12 cellular contexts compared by ENCODE assay signal in genomic region chr5:40405985-40406384, GRCh38.
DNase-seq lines count a peak whose midpoint lies in the region; ATAC-seq lines count a peak whose summit lies in the region.
"Had no signal": no experiment of that assay in that cellular context is flagged by ENCODE, and none has a peak within 500 bp of the region (broad histone marks: within the 10 kb centered on the region; RNA-seq: fewer than 3 reads in every experiment).

No MANE protein-coding gene starts in this region.

- H3K36me3 Mint-ChIP-seq in activated naive CD8-positive, alpha-beta T cell treated with anti-CD3 and anti-CD28 coated beads for 36 hours: peaks cover 37% of the 10 kb centered on the region
- peaks cover 0 to 19% (median 3%) of the 10 kb centered on the region in 5 donors for H3K36me3 Mint-ChIP-seq in naive thymus-derived CD4-positive, alpha-beta T cell

- no peaks in the 10 kb centered on the region for H3K36me3 ChIP-seq in naive thymus-derived CD4-positive, alpha-beta T cell (ENCODE audit: control insufficient read depth in 2 of 3, insufficient read depth in 3 of 3, low read length in 3 of 3)

- POLR2A ChIA-PET in naive thymus-derived CD4-positive, alpha-beta T cell (lab: Charles Lee): interaction anchor here (0.6 to 5.2 kb wide), 5 partner anchors 15 to 278 kb away, joined by 3 to 33 read pairs (median 4); partner anchors contain the start of gene PTGER4

- no peaks in the 10 kb centered on the region for H3K9me3 ChIP-seq in naive thymus-derived CD4-positive, alpha-beta T cell (ENCODE audit: control insufficient read depth in 2 of 3, low read length in 3 of 3)

- peak; percentile 37 for DNase-seq in stimulated activated CD4-positive, alpha-beta T cell treated with anti-CD3 and anti-CD28 coated beads, Interleukin-4, amount 100 ng/mL, for 24 hours
- DNase-seq in stimulated activated CD4-positive, alpha-beta T cell treated with anti-CD3 and anti-CD28 coated beads, Interleukin-1b, Interleukin-23, amount 100 ng/mL, for 48 hours: no peak
- DNase-seq in activated naive CD8-positive, alpha-beta T cell treated with anti-CD3 and anti-CD28 coated beads for 36 hours: no peak
- peak in 6 of 9 donors; percentile 16 to 74 (median 47) for DNase-seq in naive thymus-derived CD4-positive, alpha-beta T cell
- DNase-seq in NCI-H345 (lab: John Stamatoyannopoulos, UW) (no peak), iPS-NIHi11 (ENCODE audit: low spot score) (no peak), NCI-H1694 treated with DMSO at 0.1 percent for 48 hours (lab: John Stamatoyannopoulos, UW) (no peak)
- DNase-seq: activated effector memory CD4-positive, alpha-beta T cell treated with anti-CD3 and anti-CD28 coated beads, Interleukin-2, amount 50 U/mL, for 16 hours; glutamatergic neuron; HFFc6; NCI-H2227 treated with DMSO at 0.1 percent for 48 hours had no signal

- H3K4me1 ChIP-seq in naive thymus-derived CD4-positive, alpha-beta T cell (ENCODE audit: control insufficient read depth in 2 of 2, insufficient read depth in 2 of 2, low read length in 2 of 2): peaks cover 55 to 58% of the 10 kb centered on the region in 2 donors

- H3K27me3 Mint-ChIP-seq in activated naive CD8-positive, alpha-beta T cell treated with anti-CD3 and anti-CD28 coated beads for 36 hours: no peaks in the 10 kb centered on the region
- no peaks in the 10 kb centered on the region for H3K27me3 Mint-ChIP-seq in naive thymus-derived CD4-positive, alpha-beta T cell

- CTCF ChIA-PET in naive thymus-derived CD4-positive, alpha-beta T cell (lab: Charles Lee): interaction anchor here (0.6 kb wide), 1 partner anchor 249 kb away, joined by 3 read pairs; no protein-coding TSS in a partner anchor

- no peaks in the 10 kb centered on the region for H3K27me3 ChIP-seq in naive thymus-derived CD4-positive, alpha-beta T cell (ENCODE audit: control insufficient read depth in 2 of 2, insufficient read depth in 2 of 2, low read length in 2 of 2)

- intact Hi-C loops in naive thymus-derived CD4-positive, alpha-beta T cell (cut with micrococcal nuclease): loop anchor here (1.0 to 10.0 kb wide), 6 partner anchors 23 to 1221 kb away; partner anchors contain the start of genes PTGER4 (in 1 of the 2) and TTC33 (in 1 of the 2)

- H3K4me3 ChIP-seq in naive thymus-derived CD4-positive, alpha-beta T cell (ENCODE audit: low read length): no peak overlapping the region

- H3K9me3 Mint-ChIP-seq in activated naive CD8-positive, alpha-beta T cell treated with anti-CD3 and anti-CD28 coated beads for 36 hours: peaks cover 20% of the 10 kb centered on the region
- H3K9me3 Mint-ChIP-seq in naive thymus-derived CD4-positive, alpha-beta T cell: peaks cover 0 to 10% (median 0%) of the 10 kb centered on the region in 11 donors
- H3K9me3 Mint-ChIP-seq: HFFc6 had no signal

- peak overlapping the region; percentile 99 for H3K27ac ChIP-seq in naive thymus-derived CD4-positive, alpha-beta T cell (ENCODE audit: low read depth, low read length)

- H3K4me3 Mint-ChIP-seq in activated naive CD8-positive, alpha-beta T cell treated with anti-CD3 and anti-CD28 coated beads for 36 hours: peak overlapping the region; percentile 54
- peak overlapping the region in 9 of 10 donors; percentile 33 to 83 (median 63) for H3K4me3 Mint-ChIP-seq in naive thymus-derived CD4-positive, alpha-beta T cell
- H3K4me3 Mint-ChIP-seq: HFFc6 had no signal

- H3K4me1 Mint-ChIP-seq in activated naive CD8-positive, alpha-beta T cell treated with anti-CD3 and anti-CD28 coated beads for 36 hours: peaks cover 75% of the 10 kb centered on the region
- H3K4me1 Mint-ChIP-seq in naive thymus-derived CD4-positive, alpha-beta T cell: peaks cover 52 to 96% (median 93%) of the 10 kb centered on the region in 7 donors

- peak overlapping the region; percentile 99 for H3K27ac Mint-ChIP-seq in activated naive CD8-positive, alpha-beta T cell treated with anti-CD3 and anti-CD28 coated beads for 36 hours
- peak overlapping the region; percentile 95 to 100 (median 99) for H3K27ac Mint-ChIP-seq in naive thymus-derived CD4-positive, alpha-beta T cell

- no peak for ATAC-seq in naive thymus-derived CD4-positive, alpha-beta T cell
- ATAC-seq in GM21529 (IDR thresholded peaks at IDR 0.05; ENCODE audit: unreplicated experiment): no peak

Comparison
In these comparisons a context has a peak if more than half of its experiments do, and no peak if none do; other contexts are left out.
1. DNase-seq: peak in stimulated activated CD4-positive, alpha-beta T cell treated with anti-CD3 and anti-CD28 coated beads, Interleukin-4, amount 100 ng/mL, for 24 hours (single experiment) and naive thymus-derived CD4-positive, alpha-beta T cell (6 of 9); none in stimulated activated CD4-positive, alpha-beta T cell treated with anti-CD3 and anti-CD28 coated beads, Interleukin-1b, Interleukin-23, amount 100 ng/mL, for 48 hours (single experiment), activated naive CD8-positive, alpha-beta T cell treated with anti-CD3 and anti-CD28 coated beads for 36 hours (single experiment), NCI-H345 (single experiment), iPS-NIHi11 (single experiment) and NCI-H1694 treated with DMSO at 0.1 percent for 48 hours (single experiment).